Comparison of ENCODE assay signal across 1 cellular context in genomic region chr12:75706786-75707605, GRCh38.
A peak's percentile ranks its signal among the peaks of the same experiment; 100 is the strongest.
TF ChIP-seq lines count a peak whose summit lies in the region.

No MANE protein-coding gene starts in this region.

TF ChIP-seq in K562, 482 proteins besides CTCF, POLR2A, EP300 and RAD21 (continued from another document and continues in another):
- TF ChIP-seq CREBBP (IDR thresholded peaks at IDR 0.05; ENCODE audit: low read depth, low read length), result no peak
- TF ChIP-seq ATF7 (IDR thresholded peaks at IDR 0.05), result peak; percentile 43
- TF ChIP-seq ZNF655 (CRISPR knock-in tag; IDR thresholded peaks at IDR 0.05), result no peak
- no peak for TF ChIP-seq ZBTB7A (IDR thresholded peaks at IDR 0.05; ENCODE audit: borderline replicate concordance, control insufficient read depth, low read depth, low read length)
- no peak for TF ChIP-seq CREB1 (IDR thresholded peaks at IDR 0.05)
- TF ChIP-seq CREB1 (CRISPR knock-in tag; IDR thresholded peaks at IDR 0.05), result 0 out of 2 replicates have a peak, but pooled peaks have one; percentile 28
- TF ChIP-seq IRF2 (CRISPR knock-in tag; IDR thresholded peaks at IDR 0.05), result no peak
- TF ChIP-seq ERF (CRISPR knock-in tag; IDR thresholded peaks at IDR 0.05), result no peak
- no peak for TF ChIP-seq BHLHE40 (IDR thresholded peaks at IDR 0.05; ENCODE audit: low read length)
- no peak for TF ChIP-seq MCM5 (IDR thresholded peaks at IDR 0.05; ENCODE audit: low read depth)
- no peak for TF ChIP-seq GTF2F1 (IDR thresholded peaks at IDR 0.05; ENCODE audit: low read depth, low read length)
- no peak for TF ChIP-seq GATAD2B (IDR thresholded peaks at IDR 0.05; ENCODE audit: borderline replicate concordance)
- no peak for TF ChIP-seq HIVEP1 (CRISPR knock-in tag; IDR thresholded peaks at IDR 0.05)
- peak; percentile 93 for TF ChIP-seq TCF3 (CRISPR knock-in tag; IDR thresholded peaks at IDR 0.05)
- no peak for TF ChIP-seq MXI1 (IDR thresholded peaks at IDR 0.05; ENCODE audit: low read depth, low read length)
- TF ChIP-seq EP400 (IDR thresholded peaks at IDR 0.05), result 0 out of 2 replicates have a peak, but pooled peaks have one; percentile 17
- TF ChIP-seq MGA (IDR thresholded peaks at IDR 0.05), result no peak
- TF ChIP-seq HMGN3 (IDR thresholded peaks at IDR 0.05; ENCODE audit: borderline replicate concordance, extremely low read depth, insufficient read length, low read depth, low read length), result peak; percentile 21
- no peak for TF ChIP-seq TAF15 (IDR thresholded peaks at IDR 0.05; ENCODE audit: low read depth, low read length)
- no peak for TF ChIP-seq MAZ (CRISPR knock-in tag; conservative IDR thresholded peaks at IDR 0.05 in 1 of 2, IDR thresholded peaks at IDR 0.05 in 1 of 2)
- no peak for TF ChIP-seq PTRF (tag; IDR thresholded peaks at IDR 0.05)
- peak; percentile 6; the same call in 1 of the 2 replicates for TF ChIP-seq ZBTB33 (CRISPR knock-in tag; IDR thresholded peaks at IDR 0.05)
- TF ChIP-seq NFIC (IDR thresholded peaks at IDR 0.05), result peak; percentile 56
- TF ChIP-seq HNRNPH1 (optimal IDR thresholded peaks at IDR 0.05; ENCODE audit: low read depth, low read length), result no peak
- peak; percentile 39; the same call in 1 of the 2 replicates for TF ChIP-seq CC2D1A (IDR thresholded peaks at IDR 0.05)
- no peak for TF ChIP-seq TCF15 (CRISPR knock-in tag; IDR thresholded peaks at IDR 0.05)
- no peak for TF ChIP-seq ZFP36 (IDR thresholded peaks at IDR 0.05; ENCODE audit: low read depth, low read length, partially characterized antibody)
- no peak for TF ChIP-seq RUNX1 (IDR thresholded peaks at IDR 0.05; ENCODE audit: low read depth)
- peak; percentile 90 for TF ChIP-seq LEF1 (IDR thresholded peaks at IDR 0.05)
- TF ChIP-seq CREM (IDR thresholded peaks at IDR 0.05; ENCODE audit: low read depth), result peak; percentile 58
- no peak for TF ChIP-seq LARP7 (IDR thresholded peaks at IDR 0.05)
- no peak for TF ChIP-seq NUFIP1 (IDR thresholded peaks at IDR 0.05; ENCODE audit: partially characterized antibody)
- TF ChIP-seq ZNF263 (CRISPR knock-in tag; IDR thresholded peaks at IDR 0.05; ENCODE audit: borderline replicate concordance), result no peak
- 0 out of 2 replicates have a peak, but pooled peaks have one; percentile 64 for TF ChIP-seq ZNF584 (CRISPR knock-in tag; IDR thresholded peaks at IDR 0.05; ENCODE audit: low read depth)
- peak; percentile 52 for TF ChIP-seq CCNT2 (IDR thresholded peaks at IDR 0.05; ENCODE audit: borderline replicate concordance, extremely low read depth, insufficient read length, low read depth, low read length)
- TF ChIP-seq POLR3A (IDR thresholded peaks at IDR 0.05; ENCODE audit: borderline replicate concordance, extremely low read depth, insufficient read depth, insufficient read length), result no peak
- no peak for TF ChIP-seq PRMT5 (CRISPR knock-in tag; IDR thresholded peaks at IDR 0.05)
- TF ChIP-seq HMG20B (CRISPR knock-in tag; IDR thresholded peaks at IDR 0.05), result no peak
- no peak for TF ChIP-seq ATF1 (CRISPR knock-in tag; IDR thresholded peaks at IDR 0.05)
- TF ChIP-seq ATF1 (tag; IDR thresholded peaks at IDR 0.05), result peak; percentile 55; the same call in 1 of the 2 replicates
- peak; percentile 88 for TF ChIP-seq TAL1 (IDR thresholded peaks at IDR 0.05)
- no peak for TF ChIP-seq ZNF717 (CRISPR knock-in tag; IDR thresholded peaks at IDR 0.05)
- TF ChIP-seq SAP30 (IDR thresholded peaks at IDR 0.05; ENCODE audit: borderline replicate concordance, insufficient read depth, low read depth, low read length, poor library complexity, severe bottlenecking), result no peak
- 0 out of 2 replicates have a peak, but pooled peaks have one; percentile 9 for TF ChIP-seq DMBX1 (CRISPR knock-in tag; IDR thresholded peaks at IDR 0.05; ENCODE audit: borderline replicate concordance)
- TF ChIP-seq CTBP1 (IDR thresholded peaks at IDR 0.05; ENCODE audit: borderline replicate concordance), result no peak; the same call in 1 of the 2 replicates
- no peak for TF ChIP-seq ZNF780A (CRISPR knock-in tag; IDR thresholded peaks at IDR 0.05)
- TF ChIP-seq SMARCE1 (IDR thresholded peaks at IDR 0.05), result peak; percentile 82
- 0 out of 2 replicates have a peak, but pooled peaks have one; percentile 8 for TF ChIP-seq KHSRP (IDR thresholded peaks at IDR 0.05)
- TF ChIP-seq CBX5 (IDR thresholded peaks at IDR 0.05; ENCODE audit: borderline replicate concordance, low read depth), result no peak
- TF ChIP-seq FOXK2 (conservative IDR thresholded peaks at IDR 0.05 in 1 of 2, IDR thresholded peaks at IDR 0.05 in 1 of 2; ENCODE audit: low read depth in 2 of 2), result peak; percentile 11 to 33; a peak in 1 of 4 replicates
- 0 out of 2 replicates have a peak, but pooled peaks have one; percentile 16 for TF ChIP-seq CREB3L1 (IDR thresholded peaks at IDR 0.05; ENCODE audit: borderline replicate concordance, low read depth)
- TF ChIP-seq KLF13 (tag; IDR thresholded peaks at IDR 0.05; ENCODE audit: borderline replicate concordance, low read depth), result no peak
- TF ChIP-seq ZBTB12 (CRISPR knock-in tag; IDR thresholded peaks at IDR 0.05), result no peak
- TF ChIP-seq ZNF57 (CRISPR knock-in tag; IDR thresholded peaks at IDR 0.05), result no peak
- no peak for TF ChIP-seq DLX4 (CRISPR knock-in tag; IDR thresholded peaks at IDR 0.05)
- no peak for TF ChIP-seq NFATC3 (IDR thresholded peaks at IDR 0.05)
- TF ChIP-seq PML (IDR thresholded peaks at IDR 0.05; ENCODE audit: low read length), result peak; percentile 91
